12 cellular contexts compared by ENCODE assay signal in the genomic region with DNA sequence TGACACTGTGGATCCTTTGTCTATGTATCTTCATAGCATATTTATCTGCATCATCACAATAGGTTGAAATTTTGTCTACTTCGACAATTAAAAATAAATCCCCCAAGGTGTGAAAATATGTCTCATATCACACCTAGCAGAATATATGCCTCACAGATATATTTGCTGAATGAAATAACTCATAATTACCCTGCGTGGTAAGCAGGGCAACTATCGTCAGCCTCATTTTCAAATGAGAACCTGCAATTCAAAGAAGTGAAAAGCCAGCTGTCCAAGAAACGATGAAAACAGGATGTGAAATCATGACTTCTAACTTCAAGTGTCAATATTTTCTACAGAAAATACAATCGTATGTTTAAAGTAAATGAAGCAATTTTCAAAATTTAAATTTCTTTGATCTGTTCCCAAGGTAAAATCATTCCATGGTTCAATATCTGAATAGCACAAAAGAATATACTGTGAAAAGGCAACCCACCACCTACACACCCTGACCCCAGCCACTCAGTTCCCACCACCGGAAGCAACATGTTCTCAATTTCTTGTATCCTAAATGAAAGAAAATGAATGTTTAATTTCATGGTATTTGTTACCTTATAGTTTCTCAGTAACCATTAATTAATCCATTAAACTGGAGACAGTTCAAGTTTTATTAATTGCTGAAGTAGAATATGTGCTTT. TPM values are rescaled to one million over a fixed set of nuclear protein-coding genes. Genes with fewer than 3 reads are reported as not detected.
DNase-seq lines count a peak whose midpoint lies in the region; ATAC-seq, FAIRE-seq and TF ChIP-seq lines count a peak whose summit lies in the region.
"Had no signal": no experiment of that assay in that cellular context is flagged by ENCODE, and none has a peak within 500 bp of the region (broad histone marks: within the 10 kb centered on the region; RNA-seq: fewer than 3 reads in every experiment).

No MANE protein-coding gene starts in this region.

- intact Hi-C loops in posterior cingulate gyrus (cut with DNase I) (no loop called here), thyroid gland (cut with DNase I) (no loop called here)

- ATAC-seq in HG02938 (IDR thresholded peaks at IDR 0.05; ENCODE audit: unreplicated experiment), result peak; percentile 64

- no peak overlapping the region for H2BK12ac ChIP-seq in neuronal stem cell (ENCODE audit: low read length)

- no peak overlapping the region for H2AK5ac ChIP-seq in neuronal stem cell (ENCODE audit: low read depth, low read length)

- DNase-seq in GM06990 (ENCODE audit: extremely low read depth, insufficient read length) (peak; percentile 11), GM19239 (ENCODE audit: insufficient read length, low spot score) (peak; percentile 4), posterior cingulate gyrus (no peak), thyroid gland (no peak), neuronal stem cell (ENCODE audit: low spot score) (no peak), hepatocyte (ENCODE audit: low spot score) (no peak)
- no peak for DNase-seq in T-helper 2 cell treated with Interferon-gamma antibody and Interleukin-4, amounts not matched to agents 5 μg/mL and 100 μg/mL, for 36 hours (ENCODE audit: low spot score)
- DNase-seq: NCI-H446, SJCRH30 had no signal

- TF ChIP-seq POLR2A in thyroid gland (IDR thresholded peaks at IDR 0.05), result no peak

- H3K4me2 ChIP-seq in neuronal stem cell (ENCODE audit: insufficient read depth, low read length, poor library complexity, severe bottlenecking) (no peak overlapping the region), hepatocyte (no peak overlapping the region)
- H3K4me2 ChIP-seq: BLaER1 had no signal

- H3K79me2 ChIP-seq in hepatocyte, result peaks cover 95% of the 10 kb centered on the region

- H3K9me3 ChIP-seq in thyroid gland (no peaks in the 10 kb centered on the region), neuronal stem cell (replicated peaks in 1 of 2; ENCODE audit: control insufficient read depth in 2 of 2, insufficient read depth in 1 of 2, low read depth in 1 of 2, low read length in 2 of 2) (no peaks in the 10 kb centered on the region), hepatocyte (ENCODE audit: low read depth) (no peaks in the 10 kb centered on the region)

- H3K79me1 ChIP-seq in neuronal stem cell (ENCODE audit: low read depth, low read length), result no peaks in the 10 kb centered on the region

- WGBS in thyroid gland, 2 donors, result 92 to 93% methylated on average over 6 of the region's 6 CpGs
- no CpG with 5 or more reads among the region's 6 CpGs for WGBS in neuronal stem cell (ENCODE audit: extremely low coverage in 2 of 2, insufficient read length in 2 of 2, insufficient replicate concordance in 1 of 2), 2 donors
- WGBS in hepatocyte (ENCODE audit: low lambda C conversion rate, missing lambda C conversion rate), result 95% methylated on average over 6 of the region's 6 CpGs

- no peaks in the 10 kb centered on the region for H3K27me3 Mint-ChIP-seq in T-helper 2 cell treated with Interferon-gamma antibody and Interleukin-4, amounts not matched to agents 5 μg/mL and 100 μg/mL, for 36 hours (ENCODE audit: low read depth)

- peaks cover 2% of the 10 kb centered on the region for H3K4me1 Mint-ChIP-seq in T-helper 2 cell treated with Interferon-gamma antibody and Interleukin-4, amounts not matched to agents 5 μg/mL and 100 μg/mL, for 36 hours (ENCODE audit: low read depth)

- H3K27me3 ChIP-seq in GM06990 (replicated peaks; ENCODE audit: control insufficient read depth, insufficient read depth, low read length), result no peaks in the 10 kb centered on the region
- no peaks in the 10 kb centered on the region for H3K27me3 ChIP-seq in thyroid gland
- no peaks in the 10 kb centered on the region for H3K27me3 ChIP-seq in neuronal stem cell (ENCODE audit: control insufficient read depth in 3 of 3, insufficient read depth in 3 of 3, low read depth in 1 of 3, low read length in 3 of 3)
- no peaks in the 10 kb centered on the region for H3K27me3 ChIP-seq in hepatocyte
- H3K27me3 ChIP-seq: BLaER1, SJCRH30 had no signal

- H3K27ac ChIP-seq in thyroid gland, result no peak overlapping the region
- H3K27ac ChIP-seq in neuronal stem cell (replicated peaks; ENCODE audit: low read length), result no peak overlapping the region
- H3K27ac ChIP-seq in hepatocyte, result no peak overlapping the region
- H3K27ac ChIP-seq: BLaER1, SJCRH30 had no signal

- peak overlapping the region; percentile 65 for H3K27ac Mint-ChIP-seq in T-helper 2 cell treated with Interferon-gamma antibody and Interleukin-4, amounts not matched to agents 5 μg/mL and 100 μg/mL, for 36 hours

- FAIRE-seq in GM19239 (lab: Jason Lieb, UNC), result peak; percentile 21
- FAIRE-seq: urothelium cell line had no signal

- peaks cover 2% of the 10 kb centered on the region for H3K36me3 Mint-ChIP-seq in T-helper 2 cell treated with Interferon-gamma antibody and Interleukin-4, amounts not matched to agents 5 μg/mL and 100 μg/mL, for 36 hours (ENCODE audit: low read depth)

- H3K18ac ChIP-seq in neuronal stem cell (ENCODE audit: low read length), result no peak overlapping the region

- H2BK120ac ChIP-seq in neuronal stem cell (ENCODE audit: low read depth, low read length), result no peak overlapping the region

- no peak overlapping the region for H4K8ac ChIP-seq in neuronal stem cell (ENCODE audit: low read depth, low read length)

- peaks cover 17% of the 10 kb centered on the region for H4K20me1 ChIP-seq in hepatocyte (ENCODE audit: insufficient read depth, poor library complexity, severe bottlenecking)

- H3K4me3 ChIP-seq in GM06990 (replicated peaks; ENCODE audit: low read depth, low read length) (no peak overlapping the region), thyroid gland (replicated peaks in 1 of 3) (no peak overlapping the region), neuronal stem cell (ENCODE audit: low read length in 2 of 2) (no peak overlapping the region), hepatocyte (no peak overlapping the region)
- H3K4me3 ChIP-seq: BLaER1, SJCRH30 had no signal

- H2BK15ac ChIP-seq in neuronal stem cell (ENCODE audit: low read length), result no peak overlapping the region

- H3K14ac ChIP-seq in neuronal stem cell (ENCODE audit: low read length), result no peak overlapping the region

- H3K9ac ChIP-seq in neuronal stem cell (ENCODE audit: low read depth, low read length, poor library complexity), result no peak overlapping the region
- H3K9ac ChIP-seq: BLaER1 had no signal

- H4K91ac ChIP-seq in neuronal stem cell (ENCODE audit: low read depth, low read length, poor library complexity), result no peak overlapping the region

- no peak overlapping the region for H2BK5ac ChIP-seq in neuronal stem cell (ENCODE audit: low read length)

- H2AFZ ChIP-seq in neuronal stem cell (ENCODE audit: low read length) (no peak overlapping the region), hepatocyte (no peak overlapping the region)

- no peaks in the 10 kb centered on the region for H3K36me3 ChIP-seq in GM06990 (ENCODE audit: control insufficient read depth, insufficient read depth, low read length)
- H3K36me3 ChIP-seq in thyroid gland, result no peaks in the 10 kb centered on the region
- no peaks in the 10 kb centered on the region for H3K36me3 ChIP-seq in neuronal stem cell (replicated peaks in 1 of 2; ENCODE audit: control insufficient read depth in 2 of 2, insufficient read depth in 2 of 2, low read length in 2 of 2)
- H3K36me3 ChIP-seq in hepatocyte (replicated peaks; ENCODE audit: insufficient read depth, low read depth), result no peaks in the 10 kb centered on the region

- H3K4me1 ChIP-seq in thyroid gland (no peaks in the 10 kb centered on the region), neuronal stem cell (ENCODE audit: control insufficient read depth in 2 of 2, insufficient read depth in 1 of 2, low read depth in 1 of 2, low read length in 2 of 2) (peaks cover 0 to 3% of the 10 kb centered on the region in 2 donors), hepatocyte (ENCODE audit: insufficient read depth) (no peaks in the 10 kb centered on the region)
- H3K4me1 ChIP-seq: BLaER1 had no signal

- H3K4me3 Mint-ChIP-seq in T-helper 2 cell treated with Interferon-gamma antibody and Interleukin-4, amounts not matched to agents 5 μg/mL and 100 μg/mL, for 36 hours, result no peak overlapping the region

- no peaks in the 10 kb centered on the region for H3K9me2 ChIP-seq in hepatocyte (replicated peaks; ENCODE audit: insufficient read depth)

- no peak overlapping the region for H3K4ac ChIP-seq in neuronal stem cell (ENCODE audit: low read length)

- H3K9me3 Mint-ChIP-seq in T-helper 2 cell treated with Interferon-gamma antibody and Interleukin-4, amounts not matched to agents 5 μg/mL and 100 μg/mL, for 36 hours, result no peaks in the 10 kb centered on the region

- no peak for TF ChIP-seq CTCF in GM06990 (IDR thresholded peaks at IDR 0.05; ENCODE audit: insufficient read depth, low read length, poor library complexity, severe bottlenecking)
- no peak for TF ChIP-seq CTCF in thyroid gland (IDR thresholded peaks at IDR 0.05)
- no peak for TF ChIP-seq CTCF in hepatocyte (IDR thresholded peaks at IDR 0.05; ENCODE audit: poor library complexity)

- no peak overlapping the region for H3K23ac ChIP-seq in neuronal stem cell (ENCODE audit: low read depth, low read length, poor library complexity)

RNA-seq across cellular contexts. Expression of a gene that starts 57.1 kb away (rescaled TPM):
- total RNA-seq in thyroid gland, result 100 to 1,000 TPM; 127 to 222 (median 165) TPM
- polyA plus RNA-seq in neuronal stem cell (2013, experiment 1 of 2), result 605 TPM
- 623 TPM for polyA plus RNA-seq in neuronal stem cell (2013, experiment 2 of 2)
- total RNA-seq in hepatocyte, result 267 and 282 TPM in 2 replicates
- polyA plus RNA-seq in hepatocyte, result 269 and 278 TPM in 2 replicates

Comparison
In these comparisons a context has a peak if more than half of its experiments do, and no peak if none do; other contexts are left out.
1. DNase-seq: peak in GM06990 (single experiment) and GM19239 (single experiment); none in T-helper 2 cell treated with Interferon-gamma antibody and Interleukin-4, amounts not matched to agents 5 μg/mL and 100 μg/mL, for 36 hours (single experiment), posterior cingulate gyrus (0 of 10), thyroid gland (0 of 2), neuronal stem cell (single experiment) and hepatocyte (single experiment).